ENCODE assay signal across 27 cellular contexts in the genomic region with DNA sequence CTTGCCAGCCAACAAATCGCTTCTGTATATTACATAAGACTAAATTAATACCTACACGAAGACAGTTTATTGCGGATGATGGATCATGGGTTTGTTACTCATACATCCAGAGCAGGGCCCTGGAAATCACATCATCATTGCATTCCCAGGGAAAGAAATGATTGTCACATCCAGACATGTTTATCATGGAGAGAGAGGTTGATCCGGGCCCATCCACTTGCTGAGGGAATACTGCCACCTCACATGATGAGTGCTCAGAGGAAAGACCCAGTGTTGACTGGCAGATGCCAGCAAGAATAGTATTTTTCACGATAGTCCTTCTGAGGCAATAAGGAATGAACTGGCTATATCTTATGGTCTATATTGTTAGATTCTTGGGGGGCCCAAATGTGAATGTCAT.
"Had no signal": no experiment of that assay in that cellular context is flagged by ENCODE, and none has a peak within 500 bp of the region (broad histone marks: within the 10 kb centered on the region; RNA-seq: fewer than 3 reads in every experiment).

No MANE protein-coding gene starts in this region.

- H3K36me3 ChIP-seq: stomach, suprapubic skin, thoracic aorta, thyroid gland, tibial artery, tibial nerve, transverse colon, upper lobe of right lung, uterus, vagina had no signal

- H3K27ac ChIP-seq: stomach, suprapubic skin, testis, thoracic aorta, thyroid gland, tibial artery, tibial nerve, transverse colon, upper lobe of right lung, uterus, vagina had no signal

- H3K9me3 ChIP-seq: suprapubic skin, testis, thoracic aorta, thyroid gland, tibial artery, tibial nerve, transverse colon, upper lobe of right lung, uterus, vagina had no signal

- H3K27me3 ChIP-seq: stomach, suprapubic skin, testis, thyroid gland, tibial artery, tibial nerve, transverse colon, upper lobe of right lung, uterus, vagina had no signal

- H3K4me3 ChIP-seq: stomach, suprapubic skin, testis, thoracic aorta, thyroid gland, tibial artery, tibial nerve, transverse colon, upper lobe of right lung, uterus, vagina had no signal

- H3K36me3 Mint-ChIP-seq: stimulated activated effector memory CD8-positive, alpha-beta T cell treated with anti-CD3 and anti-CD28 coated beads, Interleukin-12 subunit alpha, Interleukin-12 subunit beta, amount 100 ng/mL, for 72 hours; stimulated activated memory B cell treated with anti-CD40 and anti-IgM and Interleukin-4, amounts not matched to agents 10 μg/mL and 1 μg/mL and 100 μg/mL, for 72 hours; stimulated activated naive B cell treated with anti-CD40 and anti-IgM and Interleukin-4, amounts not matched to agents 10 μg/mL and 1 μg/mL and 100 μg/mL, for 72 hours; type B pancreatic cell had no signal

- H3K4me3 Mint-ChIP-seq: stimulated activated effector memory CD8-positive, alpha-beta T cell treated with anti-CD3 and anti-CD28 coated beads, Interleukin-12 subunit alpha, Interleukin-12 subunit beta, amount 100 ng/mL, for 72 hours; stimulated activated memory B cell treated with anti-CD40 and anti-IgM and Interleukin-4, amounts not matched to agents 10 μg/mL and 1 μg/mL and 100 μg/mL, for 72 hours; stimulated activated naive B cell treated with anti-CD40 and anti-IgM and Interleukin-4, amounts not matched to agents 10 μg/mL and 1 μg/mL and 100 μg/mL, for 72 hours; stimulated activated naive CD8-positive, alpha-beta T cell treated with anti-CD3 and anti-CD28 coated beads, Interleukin-15, amount 100 ng/mL, for 72 hours; stimulated activated naive CD8-positive, alpha-beta T cell treated with anti-CD3 and anti-CD28 coated beads, Interleukin-15, Interleukin-2, amounts not matched to agents 100 ng/mL and 50 ng/mL, for 24 hours; type B pancreatic cell had no signal

- H3K9me3 Mint-ChIP-seq: stimulated activated memory B cell treated with anti-CD40 and anti-IgM and Interleukin-4, amounts not matched to agents 10 μg/mL and 1 μg/mL and 100 μg/mL, for 72 hours; type B pancreatic cell had no signal

- H3K4me1 Mint-ChIP-seq: stimulated activated effector memory CD8-positive, alpha-beta T cell treated with anti-CD3 and anti-CD28 coated beads, Interleukin-12 subunit alpha, Interleukin-12 subunit beta, amount 100 ng/mL, for 72 hours; stimulated activated memory B cell treated with anti-CD40 and anti-IgM and Interleukin-4, amounts not matched to agents 10 μg/mL and 1 μg/mL and 100 μg/mL, for 72 hours; stimulated activated naive CD8-positive, alpha-beta T cell treated with anti-CD3 and anti-CD28 coated beads, Interleukin-15, amount 100 ng/mL, for 72 hours had no signal

- H3K4me1 ChIP-seq: stomach, suprapubic skin, testis, thyroid gland, tibial artery, tibial nerve, transverse colon, upper lobe of right lung, uterus, vagina had no signal

- H3K27ac Mint-ChIP-seq: stimulated activated effector memory CD8-positive, alpha-beta T cell treated with anti-CD3 and anti-CD28 coated beads, Interleukin-12 subunit alpha, Interleukin-12 subunit beta, amount 100 ng/mL, for 72 hours; stimulated activated memory B cell treated with anti-CD40 and anti-IgM and Interleukin-4, amounts not matched to agents 10 μg/mL and 1 μg/mL and 100 μg/mL, for 72 hours; stimulated activated naive B cell treated with anti-CD40 and anti-IgM and Interleukin-4, amounts not matched to agents 10 μg/mL and 1 μg/mL and 100 μg/mL, for 72 hours; stimulated activated naive CD8-positive, alpha-beta T cell treated with anti-CD3 and anti-CD28 coated beads, Interleukin-15, amount 100 ng/mL, for 72 hours; stimulated activated naive CD8-positive, alpha-beta T cell treated with anti-CD3 and anti-CD28 coated beads, Interleukin-15, Interleukin-2, amounts not matched to agents 100 ng/mL and 50 ng/mL, for 24 hours; type B pancreatic cell had no signal

- DNase-seq: stimulated activated CD4-positive, alpha-beta T cell treated with anti-CD3 and anti-CD28 coated beads, Interleukin-2, amount 100 ng/mL, for 48 hours; stimulated activated CD4-positive, alpha-beta T cell treated with anti-CD3 and anti-CD28 coated beads, Interleukin-4, amount 100 ng/mL, for 1 hour; stimulated activated CD4-positive, alpha-beta T cell treated with anti-CD3 and anti-CD28 coated beads, Interleukin-4, amount 100 ng/mL, for 24 hours; stimulated activated CD4-positive, alpha-beta T cell treated with anti-CD3 and anti-CD28 coated beads, Interleukin-4, amount 100 ng/mL, for 4 hours; stimulated activated CD8-positive, alpha-beta memory T cell treated with anti-CD3 and anti-CD28 coated beads, Interleukin-4, amount 100 ng/mL, for 48 hours; stimulated activated naive B cell treated with anti-CD40 and anti-IgM and Interleukin-4, amounts not matched to agents 10 μg/mL and 1 μg/mL and 100 μg/mL, for 72 hours; stimulated activated naive CD4-positive, alpha-beta T cell; stimulated activated naive CD4-positive, alpha-beta T cell treated with Interleukin-2 at 50 U/mL for 16 hours; stimulated activated naive CD8-positive, alpha-beta T cell treated with anti-CD3 and anti-CD28 coated beads, Interleukin-15, amount 100 ng/mL, for 72 hours; stimulated activated naive CD8-positive, alpha-beta T cell treated with anti-CD3 and anti-CD28 coated beads, Interleukin-15, Interleukin-2, amounts not matched to agents 100 U/mL and 50 U/mL, for 24 hours; stomach; substantia nigra; testis; thyroid gland; tibial artery; transverse colon; trophoblast cell; upper lobe of right lung; uterus had no signal

- H3K27me3 Mint-ChIP-seq: stimulated activated memory B cell treated with anti-CD40 and anti-IgM and Interleukin-4, amounts not matched to agents 10 μg/mL and 1 μg/mL and 100 μg/mL, for 72 hours; stimulated activated naive CD8-positive, alpha-beta T cell treated with anti-CD3 and anti-CD28 coated beads, Interleukin-15, amount 100 ng/mL, for 72 hours; stimulated activated naive CD8-positive, alpha-beta T cell treated with anti-CD3 and anti-CD28 coated beads, Interleukin-15, Interleukin-2, amounts not matched to agents 100 ng/mL and 50 ng/mL, for 24 hours; type B pancreatic cell had no signal

- ATAC-seq: stimulated activated effector memory CD8-positive, alpha-beta T cell treated with anti-CD3 and anti-CD28 coated beads, Interleukin-12 subunit alpha, Interleukin-12 subunit beta, amount 100 ng/mL, for 72 hours; stimulated activated memory B cell treated with anti-CD40 and anti-IgM and Interleukin-4, amounts not matched to agents 10 μg/mL and 1 μg/mL and 100 μg/mL, for 72 hours; stimulated activated naive B cell treated with anti-CD40 and anti-IgM and Interleukin-4, amounts not matched to agents 10 μg/mL and 1 μg/mL and 100 μg/mL, for 72 hours; stimulated activated naive CD8-positive, alpha-beta T cell treated with anti-CD3 and anti-CD28 coated beads, Interleukin-15, amount 100 ng/mL, for 72 hours; stimulated activated naive CD8-positive, alpha-beta T cell treated with anti-CD3 and anti-CD28 coated beads, Interleukin-15, Interleukin-2, amounts not matched to agents 100 U/mL and 50 U/mL, for 24 hours; upper lobe of right lung had no signal
